In genomic region chr20:45317826-45318225, GRCh38 we compare ENCODE assay signal across 27 cellular contexts. TPM values are rescaled to one million over a fixed set of nuclear protein-coding genes. Genes with fewer than 3 reads are reported as not detected.
A peak's percentile ranks its signal among the peaks of the same experiment; 100 is the strongest.
DNase-seq lines count a peak whose midpoint lies in the region; ATAC-seq and TF ChIP-seq lines count a peak whose summit lies in the region.
"Had no signal": no experiment of that assay in that cellular context is flagged by ENCODE, and none has a peak within 500 bp of the region (broad histone marks: within the 10 kb centered on the region; RNA-seq: fewer than 3 reads in every experiment).

No MANE protein-coding gene starts in this region.

- peaks cover 36% of the 10 kb centered on the region for H3K27me3 Mint-ChIP-seq in activated T-cell treated with anti-CD3 and anti-CD28 coated beads, Interleukin-2, amount 50 U/mL, for 24 hours

- H3K4me3 ChIP-seq in BLaER1 (no peak overlapping the region), Loucy (ENCODE audit: low read length, poor library complexity, severe bottlenecking) (peak overlapping the region; percentile 60), body of pancreas (no peak overlapping the region), heart left ventricle (no peak overlapping the region)
- H3K4me3 ChIP-seq: GM12878, GM23248, PC-9 had no signal

- peaks cover 78% of the 10 kb centered on the region for H3K4me1 ChIP-seq in BLaER1
- H3K4me1 ChIP-seq in Loucy (ENCODE audit: insufficient read depth, low read length, poor library complexity, severe bottlenecking), result peaks cover 35% of the 10 kb centered on the region
- peaks cover 66% of the 10 kb centered on the region for H3K4me1 ChIP-seq in body of pancreas
- H3K4me1 ChIP-seq in heart left ventricle, result peaks cover 0 to 19% (median 0%) of the 10 kb centered on the region in 12 donors

- H3K79me2 ChIP-seq in Loucy (ENCODE audit: insufficient read depth, low read length), result no peaks in the 10 kb centered on the region

- no peak for ATAC-seq in body of pancreas
- no peak for ATAC-seq in Right ventricle myocardium inferior
- ATAC-seq in heart left ventricle, result no peak
- ATAC-seq: GM12878 had no signal

- H3K9me3 Mint-ChIP-seq in activated T-cell treated with anti-CD3 and anti-CD28 coated beads, Interleukin-2, amount 50 U/mL, for 24 hours, result no peaks in the 10 kb centered on the region
- H3K9me3 Mint-ChIP-seq: CD4-positive, alpha-beta memory T cell had no signal

- no peaks in the 10 kb centered on the region for H4K20me1 ChIP-seq in BLaER1
- H4K20me1 ChIP-seq in Loucy (ENCODE audit: insufficient read depth, low read length, poor library complexity, severe bottlenecking), result no peaks in the 10 kb centered on the region

- H3K36me3 Mint-ChIP-seq in activated T-cell treated with anti-CD3 and anti-CD28 coated beads, Interleukin-2, amount 50 U/mL, for 24 hours (ENCODE audit: low read depth), result no peaks in the 10 kb centered on the region
- H3K36me3 Mint-ChIP-seq: CD4-positive, alpha-beta memory T cell had no signal

- H3K9ac ChIP-seq in BLaER1 (no peak overlapping the region), Loucy (ENCODE audit: low read depth, low read length, poor library complexity, severe bottlenecking) (peak overlapping the region; percentile 67)
- H3K9ac ChIP-seq: GM23248 had no signal

- peaks cover 27% of the 10 kb centered on the region for H3K4me1 Mint-ChIP-seq in activated T-cell treated with anti-CD3 and anti-CD28 coated beads, Interleukin-2, amount 50 U/mL, for 24 hours (ENCODE audit: low read depth)

- peak overlapping the region; percentile 73 for H3K4me2 ChIP-seq in BLaER1
- H3K4me2 ChIP-seq in Loucy (ENCODE audit: low read depth, low read length, poor library complexity, severe bottlenecking), result peak overlapping the region; percentile 75
- H3K4me2 ChIP-seq: PC-9 had no signal

- peaks cover 4% of the 10 kb centered on the region; the same call in 1 of the 2 replicates for H3F3A ChIP-seq in Loucy (ENCODE audit: low read depth)

- H2AFZ ChIP-seq in Loucy (ENCODE audit: low read length), result no peak overlapping the region
- H2AFZ ChIP-seq: GM23248, PC-9 had no signal

- no peak for DNase-seq in activated T-cell treated with anti-CD3 and anti-CD28 coated beads, Interleukin-2, amount 50 U/mL, for 24 hours
- DNase-seq in activated T-cell treated with anti-CD3 and anti-CD28 coated beads, Interleukin-2, amount 50 U/mL, for 48 hours, result no peak
- peak in 1 of 4 donors; percentile 16 for DNase-seq in body of pancreas
- no peak for DNase-seq in Right ventricle myocardium inferior (ENCODE audit: missing footprints)
- no peak for DNase-seq in heart left ventricle
- DNase-seq: C1 segment of cervical spinal cord; CD4-positive, alpha-beta memory T cell; COR-L47; EL; GDM1; GM23248; H7; NCI-H1092; NCI-H1417 treated with DMSO at 0.1 percent for 48 hours; NCI-H1694 treated with DMSO at 0.1 percent for 48 hours; NCI-H2081; NCI-H2227 treated with DMSO at 0.1 percent for 48 hours; NCI-H526 treated with DMSO at 0.1 percent for 48 hours; PC-9; SHP77 had no signal

- H3K9me3 ChIP-seq in BLaER1 (no peaks in the 10 kb centered on the region), Loucy (ENCODE audit: insufficient read depth, low read depth, low read length) (no peaks in the 10 kb centered on the region), body of pancreas (no peaks in the 10 kb centered on the region), heart left ventricle (no peaks in the 10 kb centered on the region)

- H3K36me3 ChIP-seq in BLaER1 (no peaks in the 10 kb centered on the region), Loucy (ENCODE audit: insufficient read depth, low read length) (no peaks in the 10 kb centered on the region), body of pancreas (replicated peaks in 1 of 2; ENCODE audit: insufficient read depth in 1 of 2, low read depth in 2 of 2) (peaks cover 0 to 2% of the 10 kb centered on the region in 2 donors), heart left ventricle (no peaks in the 10 kb centered on the region)

- H3K27me3 ChIP-seq in BLaER1 (no peaks in the 10 kb centered on the region), Loucy (ENCODE audit: insufficient read depth, low read length, poor library complexity, severe bottlenecking) (no peaks in the 10 kb centered on the region), body of pancreas (no peaks in the 10 kb centered on the region), heart left ventricle (peaks cover 7 to 35% (median 27%) of the 10 kb centered on the region in 9 donors)

- WGBS in body of pancreas, 2 donors, result 65 to 81% methylated on average over 2 to 3 of the region's 3 CpGs
- WGBS in heart left ventricle, 4 donors, result 50 to 68% (median 60%) methylated on average over 3 of the region's 3 CpGs

- no peak for TF ChIP-seq CTCF in Loucy (conservative IDR thresholded peaks at IDR 0.05; ENCODE audit: low read length)
- no peak for TF ChIP-seq CTCF in body of pancreas (IDR thresholded peaks at IDR 0.05)
- TF ChIP-seq CTCF in heart left ventricle (IDR thresholded peaks at IDR 0.05), result no peak

- H3K4me3 Mint-ChIP-seq in activated T-cell treated with anti-CD3 and anti-CD28 coated beads, Interleukin-2, amount 50 U/mL, for 24 hours, result no peak overlapping the region
- H3K4me3 Mint-ChIP-seq: CD4-positive, alpha-beta memory T cell had no signal

- no peaks in the 10 kb centered on the region for H3K9me2 ChIP-seq in Loucy (replicated peaks; ENCODE audit: low read depth, low read length)

- H3K27ac Mint-ChIP-seq in activated T-cell treated with anti-CD3 and anti-CD28 coated beads, Interleukin-2, amount 50 U/mL, for 24 hours, result peak overlapping the region; percentile 66
- H3K27ac Mint-ChIP-seq: CD4-positive, alpha-beta memory T cell had no signal

- TF ChIP-seq POLR2A in body of pancreas (IDR thresholded peaks at IDR 0.05) (no peak), heart left ventricle (IDR thresholded peaks at IDR 0.05) (no peak)

- intact Hi-C loops in body of pancreas (cut with DNase I), result loop anchor here (5.0 to 10.0 kb wide), 2 partner anchors 124 to 273 kb away; no protein-coding TSS in a partner anchor
- intact Hi-C loops in Right ventricle myocardium inferior (cut with DNase I), result loop anchor here (2.0 kb wide), 1 partner anchor 453 kb away; no protein-coding TSS in a partner anchor
- intact Hi-C loops in heart left ventricle (cut with DNase I), result loop anchor here (2.0 to 5.0 kb wide), 7 partner anchors 45 to 454 kb away; partner anchors contain the start of gene SYS1 (in 1 of the 10)

- H3K27ac ChIP-seq in BLaER1 (peak overlapping the region; percentile 18; the same call in 1 of the 2 replicates), body of pancreas (peak overlapping the region in 3 of 4 donors; percentile 5 to 74 (median 58)), heart left ventricle (no peak overlapping the region)
- H3K27ac ChIP-seq: GM23248, PC-9 had no signal

RNA-seq across cellular contexts. Expression of gene MATN4, which starts 9.7 kb away (rescaled TPM):
- total RNA-seq in body of pancreas (1 to 10 TPM; 4.9 to 5.3 TPM), Right ventricle myocardium inferior (not detected), heart left ventricle (not detected)
- not detected for polyA plus RNA-seq in heart left ventricle
- total RNA-seq: CD4-positive, alpha-beta memory T cell; GM12878; GM23248; NCI-H460; RPMI7951 had no signal
- polyA plus RNA-seq: AG04450; CD4-positive, alpha-beta memory T cell; GM23248 had no signal

RNA-seq across cellular contexts. Expression of gene RBPJL, which starts 11.2 kb away (rescaled TPM):
- total RNA-seq in body of pancreas (100 to 1,000 TPM; 306 to 837 TPM), Right ventricle myocardium inferior (not detected), heart left ventricle (not detected)
- polyA plus RNA-seq in heart left ventricle, result not detected
- total RNA-seq: CD4-positive, alpha-beta memory T cell; GM23248; H7; HT-29; NCI-H460; PC-9; RPMI7951 had no signal
- polyA plus RNA-seq: AG04450; CD4-positive, alpha-beta memory T cell; GM12878; GM23248 had no signal

RNA-seq across cellular contexts. Expression of gene SDC4, which starts 30.4 kb away (rescaled TPM):
- total RNA-seq in body of pancreas, result 10 to 100 TPM; 62.0 to 97.6 TPM
- total RNA-seq in Right ventricle myocardium inferior, result 82.1 TPM
- 100 to 1,000 TPM in 2 of 9 donors, 10 to 100 TPM in 7; 62.1 to 140 (median 94.1) TPM for total RNA-seq in heart left ventricle
- 100 to 1,000 TPM in 1 of 2 donors, 10 to 100 TPM in 1; 44.3 to 139 TPM for polyA plus RNA-seq in heart left ventricle

RNA-seq across cellular contexts. Expression of gene SYS1, which starts 45.1 kb away (rescaled TPM):
- total RNA-seq in body of pancreas (10 to 100 TPM; 14.2 to 15.3 TPM), Right ventricle myocardium inferior (21.9 TPM), heart left ventricle (10 to 100 TPM; 16.4 to 54.0 (median 23.0) TPM)
- 10 to 100 TPM; 12.6 to 68.8 TPM for polyA plus RNA-seq in heart left ventricle

Comparison
In these comparisons a context has a peak if more than half of its experiments do, and no peak if none do; other contexts are left out.
1. H3K27ac ChIP-seq: peak in BLaER1 (single experiment) and body of pancreas (3 of 4); none in heart left ventricle (0 of 12).
2. RNA of gene RBPJL, which starts 11.2 kb away (total RNA-seq): 306 to 837 TPM in body of pancreas; not detected in Right ventricle myocardium inferior (single experiment) and not detected in heart left ventricle; every median in the first group is over 100 times any median in the second.